ENCODE assay signal across 9 cellular contexts in the genomic region with DNA sequence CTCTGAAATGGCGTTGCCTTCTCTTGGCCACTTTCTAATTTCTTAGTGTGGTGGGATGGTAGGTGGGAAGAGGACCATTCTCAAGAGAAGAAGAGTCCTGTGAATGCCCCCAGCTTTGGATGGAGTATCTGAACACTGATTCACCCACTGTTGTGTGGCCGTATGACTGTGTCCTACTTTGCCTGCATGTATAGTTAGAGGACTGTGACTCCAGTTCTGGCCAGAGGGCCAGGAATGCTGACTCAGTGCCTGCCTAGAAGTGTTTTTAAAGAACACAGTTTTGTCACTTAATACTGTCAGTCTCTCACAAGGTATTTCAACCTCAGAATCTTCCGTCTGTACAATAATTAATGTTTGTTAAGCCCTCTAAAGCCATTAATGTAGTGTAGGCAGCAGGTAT. TPM values are rescaled to one million over a fixed set of nuclear protein-coding genes. Genes with fewer than 3 reads are reported as not detected.
DNase-seq lines count a peak whose midpoint lies in the region; ATAC-seq and TF ChIP-seq lines count a peak whose summit lies in the region.
"Had no signal": no experiment of that assay in that cellular context is flagged by ENCODE, and none has a peak within 500 bp of the region (broad histone marks: within the 10 kb centered on the region; RNA-seq: fewer than 3 reads in every experiment).

No MANE protein-coding gene starts in this region.

- H3K4me3 Mint-ChIP-seq in HFFc6 (peak overlapping the region; percentile 97), memory B cell (no peak overlapping the region)

- intact Hi-C loops in posterior vena cava (cut with DNase I) = no loop called here

- H3K9me3 Mint-ChIP-seq in HFFc6 (no peaks in the 10 kb centered on the region), memory B cell (no peaks in the 10 kb centered on the region)

- H3K4me3 ChIP-seq in AG04449 (ENCODE audit: low read depth, low read length) (peak overlapping the region; percentile 86), astrocyte of the spinal cord (ENCODE audit: low read depth, low read length) (peak overlapping the region; percentile 95)

- peaks cover 46% of the 10 kb centered on the region for H3K36me3 Mint-ChIP-seq in HFFc6 (ENCODE audit: low read depth)
- H3K36me3 Mint-ChIP-seq in memory B cell = peaks cover 15% of the 10 kb centered on the region

- H3K27me3 Mint-ChIP-seq in HFFc6 (ENCODE audit: insufficient read depth) (peaks cover 4% of the 10 kb centered on the region), memory B cell (no peaks in the 10 kb centered on the region)

- in situ Hi-C loops in astrocyte of the spinal cord (cut with HindIII; ENCODE audit: low sequenced_read_pairs) = no loop called here

- no peak for ATAC-seq in memory B cell (ENCODE audit: low read depth)
- no peak for ATAC-seq in GM21529 (IDR thresholded peaks at IDR 0.05; ENCODE audit: unreplicated experiment)

- DNase-seq in AG04449 (ENCODE audit: low read depth, low spot score) = peak; percentile 14
- peak; percentile 83 for DNase-seq in HFFc6
- DNase-seq in astrocyte of the spinal cord (ENCODE audit: low read depth, low spot score) = peak; percentile 41
- DNase-seq in memory B cell (ENCODE audit: low spot score in 2 of 2) = no peak
- no peak for DNase-seq in DMS53 (lab: John Stamatoyannopoulos, UW)
- DNase-seq in posterior vena cava (ENCODE audit: low spot score) = no peak
- DNase-seq in GF-D8 (lab: John Stamatoyannopoulos, UW) = no peak
- DNase-seq: NCI-H1048 had no signal

- H3K4me1 Mint-ChIP-seq in HFFc6 (ENCODE audit: low read depth) (peaks cover 47% of the 10 kb centered on the region), memory B cell (peaks cover 33% of the 10 kb centered on the region)

- TF ChIP-seq CTCF in AG04449 (IDR thresholded peaks at IDR 0.05; ENCODE audit: insufficient read depth, low read length, missing control alignments) (no peak), HFFc6 (IDR thresholded peaks at IDR 0.05) (no peak), astrocyte of the spinal cord (IDR thresholded peaks at IDR 0.05; ENCODE audit: low read depth, low read length) (no peak)

- CTCF ChIA-PET in AG04449 (lab: Yijun Ruan, JAX) = interaction anchor here (1.0 to 3.4 kb wide), 4 partner anchors 15 to 358 kb away, joined by 3 to 13 read pairs (median 4); no protein-coding TSS in a partner anchor

- H3K27ac Mint-ChIP-seq in HFFc6 = peak overlapping the region; percentile 95
- H3K27ac Mint-ChIP-seq in memory B cell = peak overlapping the region; percentile 94

- POLR2A ChIA-PET in AG04449 (lab: Yijun Ruan, JAX) = no interaction called here

RNA-seq across cellular contexts. Expression of a gene that starts 2.1 kb away (rescaled TPM):
- 100 to 1,000 TPM; 497 to 608 (median 536) TPM for total RNA-seq in HFFc6 (2021; fragmentation: NEBNext Ultra II Directional; extraction: Animal tissue kit (Norgen Biotek cat#: 25700))
- 100 to 1,000 TPM; 188 to 199 TPM for total RNA-seq in posterior vena cava

Comparison
In these comparisons a context has a peak if more than half of its experiments do, and no peak if none do; other contexts are left out.
1. DNase-seq: peak in AG04449 (single experiment), HFFc6 (single experiment) and astrocyte of the spinal cord (single experiment); none in memory B cell (0 of 2), DMS53 (single experiment), posterior vena cava (single experiment) and GF-D8 (single experiment).